In genomic region chrX:38220024-38220935, GRCh38 we compare ENCODE assay signal across 8 cellular contexts. TPM values are rescaled to one million over a fixed set of nuclear protein-coding genes. Genes with fewer than 3 reads are reported as not detected.
DNase-seq lines count a peak whose midpoint lies in the region; ATAC-seq, FAIRE-seq and TF ChIP-seq lines count a peak whose summit lies in the region.

A gene with protein sequence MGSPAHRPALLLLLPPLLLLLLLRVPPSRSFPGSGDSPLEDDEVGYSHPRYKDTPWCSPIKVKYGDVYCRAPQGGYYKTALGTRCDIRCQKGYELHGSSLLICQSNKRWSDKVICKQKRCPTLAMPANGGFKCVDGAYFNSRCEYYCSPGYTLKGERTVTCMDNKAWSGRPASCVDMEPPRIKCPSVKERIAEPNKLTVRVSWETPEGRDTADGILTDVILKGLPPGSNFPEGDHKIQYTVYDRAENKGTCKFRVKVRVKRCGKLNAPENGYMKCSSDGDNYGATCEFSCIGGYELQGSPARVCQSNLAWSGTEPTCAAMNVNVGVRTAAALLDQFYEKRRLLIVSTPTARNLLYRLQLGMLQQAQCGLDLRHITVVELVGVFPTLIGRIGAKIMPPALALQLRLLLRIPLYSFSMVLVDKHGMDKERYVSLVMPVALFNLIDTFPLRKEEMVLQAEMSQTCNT (minus strand): TSS chrX:38220871. CDS start chrX:38220792, 79 bp downstream.

- TF ChIP-seq RAD21 in A549 (conservative IDR thresholded peaks at IDR 0.05 in 1 of 2, IDR thresholded peaks at IDR 0.05 in 1 of 2): peak; percentile 9 to 31; a peak in 1 of 5 replicates

- H3K4me3 ChIP-seq in A549 (peak within 1 kb of the TSS; percentile 45), MG63 (peak within 1 kb of the TSS; percentile 46)

- peak; percentile 7 for FAIRE-seq in A549 (lab: Jason Lieb, UNC)

- no peaks in the 10 kb centered on the region for H3K36me3 Mint-ChIP-seq in activated CD8-positive, alpha-beta T cell treated with anti-CD3 and anti-CD28 coated beads, Interleukin-2, amount 10 ng/mL, durations not matched to agents 7 days and 5 days (ENCODE audit: low read depth)
- no peaks in the 10 kb centered on the region for H3K36me3 Mint-ChIP-seq in progenitor cell of endocrine pancreas (ENCODE audit: insufficient read depth)

- ATAC-seq in A549 (peak; percentile 77 to 85), HG03108 (IDR thresholded peaks at IDR 0.05; ENCODE audit: unreplicated experiment) (no peak)
- peak; percentile 82 for ATAC-seq in activated CD8-positive, alpha-beta T cell treated with anti-CD3 and anti-CD28 coated beads, Interleukin-2, amount 10 ng/mL, durations not matched to agents 7 days and 5 days

- TF ChIP-seq EP300 in A549 (IDR thresholded peaks at IDR 0.05): no peak

- no peak within 1 kb of the TSS for H3K27ac Mint-ChIP-seq in activated CD8-positive, alpha-beta T cell treated with anti-CD3 and anti-CD28 coated beads, Interleukin-2, amount 10 ng/mL, durations not matched to agents 7 days and 5 days
- H3K27ac Mint-ChIP-seq in progenitor cell of endocrine pancreas: no peak within 1 kb of the TSS

- intact Hi-C loops in head of caudate nucleus (cut with DNase I): no loop called here

- CTCF ChIA-PET in A549 (lab: Yijun Ruan, JAX): interaction anchor here (0.7 to 4.8 kb wide), 15 partner anchors 8 to 533 kb away, joined by 3 to 25 read pairs (median 4); partner anchors contain the start of gene RPGR
- CTCF ChIA-PET in activated CD8-positive, alpha-beta T cell treated with anti-CD3 and anti-CD28 coated beads, Interleukin-2, amount 10 ng/mL, durations not matched to agents 7 days and 5 days (lab: Charles Lee): interaction anchor here (0.8 to 1.8 kb wide), 4 partner anchors 10 to 107 kb away, joined by 3 to 9 read pairs (median 4); partner anchors contain the start of gene RPGR

- POLR2A ChIA-PET in A549 (lab: Yijun Ruan, JAX): no interaction called here
- POLR2A ChIA-PET in activated CD8-positive, alpha-beta T cell treated with anti-CD3 and anti-CD28 coated beads, Interleukin-2, amount 10 ng/mL, durations not matched to agents 7 days and 5 days (lab: Charles Lee): no interaction called here

- H3K4me1 ChIP-seq in A549: peaks cover 7% of the 10 kb centered on the region; the same call in 1 of the 3 replicates

- DNase-seq in A549 (ENCODE audit: low read depth in 1 of 2, low spot score in 1 of 2) (peak; percentile 21 to 52), GM13977 (ENCODE audit: low spot score) (peak; percentile 24), MG63 (peak; percentile 42), head of caudate nucleus (peak in 34 of 42 donors; percentile 3 to 59 (median 30)), progenitor cell of endocrine pancreas (ENCODE audit: low spot score, unreplicated experiment) (peak; percentile 14), NK-92 (lab: John Stamatoyannopoulos, UW; ENCODE audit: unreplicated experiment) (no peak)
- DNase-seq in activated CD8-positive, alpha-beta T cell treated with anti-CD3 and anti-CD28 coated beads, Interleukin-2, amount 10 ng/mL, durations not matched to agents 7 days and 5 days: peak; percentile 55

- no peaks in the 10 kb centered on the region for H3K36me3 ChIP-seq in MG63

- H3K4me1 Mint-ChIP-seq in activated CD8-positive, alpha-beta T cell treated with anti-CD3 and anti-CD28 coated beads, Interleukin-2, amount 10 ng/mL, durations not matched to agents 7 days and 5 days (ENCODE audit: low read depth): peaks cover 7% of the 10 kb centered on the region
- H3K4me1 Mint-ChIP-seq in progenitor cell of endocrine pancreas (ENCODE audit: low read depth): no peaks in the 10 kb centered on the region

- peak within 1 kb of the TSS; percentile 90 for H3K4me2 ChIP-seq in A549

- H3K27me3 Mint-ChIP-seq in activated CD8-positive, alpha-beta T cell treated with anti-CD3 and anti-CD28 coated beads, Interleukin-2, amount 10 ng/mL, durations not matched to agents 7 days and 5 days (ENCODE audit: low read depth): peaks cover 38% of the 10 kb centered on the region
- H3K27me3 Mint-ChIP-seq in progenitor cell of endocrine pancreas: peaks cover 53% of the 10 kb centered on the region

- no peak for TF ChIP-seq POLR2A in A549 (IDR thresholded peaks at IDR 0.05; ENCODE audit: low read length)

- no peaks in the 10 kb centered on the region for H3K9me3 Mint-ChIP-seq in activated CD8-positive, alpha-beta T cell treated with anti-CD3 and anti-CD28 coated beads, Interleukin-2, amount 10 ng/mL, durations not matched to agents 7 days and 5 days (ENCODE audit: insufficient read depth)
- peaks cover 11% of the 10 kb centered on the region for H3K9me3 Mint-ChIP-seq in progenitor cell of endocrine pancreas (ENCODE audit: low read depth)

- H3K9me3 ChIP-seq in A549: no peaks in the 10 kb centered on the region
- no peaks in the 10 kb centered on the region for H3K9me3 ChIP-seq in MG63

- in situ Hi-C loops in GM13977 (cut with MboI; ENCODE audit: low pct_unique_long_range_greater_than_20kb, low sequenced_read_pairs, unreplicated experiment): no loop called here

- 1% methylated on average over 14 of the region's 66 CpGs for WGBS in A549 (ENCODE audit: missing lambda C conversion rate)

- TF ChIP-seq CTCF in A549 (IDR thresholded peaks at IDR 0.05): no peak; the same call in 2 of the 3 replicates
- peak; percentile 18 for TF ChIP-seq CTCF in GM13977 (IDR thresholded peaks at IDR 0.05; ENCODE audit: extremely low read depth, insufficient read depth, missing control alignments)
- TF ChIP-seq CTCF in progenitor cell of endocrine pancreas (IDR thresholded peaks at IDR 0.05; ENCODE audit: unreplicated experiment): peak; percentile 28

- H3K4me3 Mint-ChIP-seq in activated CD8-positive, alpha-beta T cell treated with anti-CD3 and anti-CD28 coated beads, Interleukin-2, amount 10 ng/mL, durations not matched to agents 7 days and 5 days: peak within 1 kb of the TSS; percentile 58
- peak within 1 kb of the TSS; percentile 76 for H3K4me3 Mint-ChIP-seq in progenitor cell of endocrine pancreas (ENCODE audit: low read depth)

- no peaks in the 10 kb centered on the region for H3K27me3 ChIP-seq in MG63

- peak within 1 kb of the TSS; percentile 29 to 75; a peak in 4 of 6 replicates for H3K27ac ChIP-seq in A549

TF ChIP-seq in A549, 52 proteins besides CTCF, POLR2A, EP300 and RAD21:
- TF ChIP-seq KDM5A (IDR thresholded peaks at IDR 0.05): no peak
- TF ChIP-seq BHLHE40 (IDR thresholded peaks at IDR 0.05; ENCODE audit: low read depth, low read length): no peak
- no peak for TF ChIP-seq FOSB (CRISPR knock-in tag; IDR thresholded peaks at IDR 0.05)
- TF ChIP-seq SMC3 (IDR thresholded peaks at IDR 0.05): peak; percentile 32; the same call in 1 of the 3 replicates
- TF ChIP-seq PHF8 (IDR thresholded peaks at IDR 0.05; ENCODE audit: borderline replicate concordance, low read depth): no peak
- TF ChIP-seq RCOR1 (IDR thresholded peaks at IDR 0.05; ENCODE audit: low read depth, low read length): no peak
- TF ChIP-seq JUN (IDR thresholded peaks at IDR 0.05): no peak
- TF ChIP-seq, protein P1, sequence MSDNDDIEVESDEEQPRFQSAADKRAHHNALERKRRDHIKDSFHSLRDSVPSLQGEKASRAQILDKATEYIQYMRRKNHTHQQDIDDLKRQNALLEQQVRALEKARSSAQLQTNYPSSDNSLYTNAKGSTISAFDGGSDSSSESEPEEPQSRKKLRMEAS (IDR thresholded peaks at IDR 0.05): peak; percentile 39; the same call in 1 of the 2 replicates
- no peak for TF ChIP-seq TP53 (CRISPR knock-in tag; IDR thresholded peaks at IDR 0.05)
- TF ChIP-seq E2F6 (IDR thresholded peaks at IDR 0.05; ENCODE audit: borderline replicate concordance, low read depth): peak; percentile 47; the same call in 1 of the 2 replicates
- no peak for TF ChIP-seq CHD4 (IDR thresholded peaks at IDR 0.05; ENCODE audit: borderline replicate concordance)
- TF ChIP-seq PBX3 (IDR thresholded peaks at IDR 0.05): no peak
- no peak for TF ChIP-seq BCL3 (IDR thresholded peaks at IDR 0.05)

RNA-seq across cellular contexts. Expression of the gene that starts here (rescaled TPM):
- polyA plus RNA-seq in A549 (2011; rRNA removed): 1.8 and 1.9 TPM in 2 replicates
- 1.3 and 1.6 TPM in 2 replicates for polyA plus RNA-seq in A549 (2012; cell fraction: cytosol; rRNA removed)
- 2.2 and 4.0 TPM in 2 replicates for polyA plus RNA-seq in A549 (2012; cell fraction: nucleus; rRNA removed)
- polyA plus RNA-seq in A549 (2017; fragmentation: RNase III; extraction: RNeasy Plus Mini Kit Qiagen cat#74134 plus additional on column Dnase treatment): 2.7 to 4.4 TPM (median 3.8 TPM) in 3 replicates
- 1.1 and 1.3 TPM in 2 replicates for polyA minus RNA-seq in A549 (2011; rRNA and poly(A)+ RNA removed)
- 1.1 and 6.2 TPM in 2 replicates for total RNA-seq in MG63 (2014; rRNA removed; shearing (Covaris generic); ENCODE audit: low replicate concordance)
- total RNA-seq in activated CD8-positive, alpha-beta T cell treated with anti-CD3 and anti-CD28 coated beads, Interleukin-2, amount 10 ng/mL, durations not matched to agents 7 days and 5 days: 1 to 10 TPM; 1.2 to 1.5 TPM
- total RNA-seq in progenitor cell of endocrine pancreas: 1.3 and 1.8 TPM in 2 replicates
